8 cellular contexts compared by ENCODE assay signal in genomic region chr2:84906900-84907714, GRCh38. TPM values are rescaled to one million over a fixed set of nuclear protein-coding genes. Genes with fewer than 3 reads are reported as not detected.
DNase-seq lines count a peak whose midpoint lies in the region; ATAC-seq, FAIRE-seq and TF ChIP-seq lines count a peak whose summit lies in the region.

No MANE protein-coding gene starts in this region.

- H3K4me2 ChIP-seq in OCI-LY1 (ENCODE audit: low read length), result peak overlapping the region; percentile 99

- in situ Hi-C loops in GM13977 (cut with MboI; ENCODE audit: low pct_unique_long_range_greater_than_20kb, low sequenced_read_pairs, unreplicated experiment), result loop anchor here (25.0 kb wide), 1 partner anchor 380 kb away; no protein-coding TSS in a partner anchor

- H3K4me1 Mint-ChIP-seq in neural crest cell, result peaks cover 31% of the 10 kb centered on the region

- no peaks in the 10 kb centered on the region for H3K9me2 ChIP-seq in OCI-LY1 (ENCODE audit: low read depth, low read length)

- peaks cover 7% of the 10 kb centered on the region for H3K4me1 ChIP-seq in ACC112 (ENCODE audit: control insufficient read depth, insufficient read depth, low read length, unreplicated experiment)
- H3K4me1 ChIP-seq in OCI-LY1 (ENCODE audit: insufficient read depth, low read length, severe bottlenecking), result peaks cover 17% of the 10 kb centered on the region

- no peaks in the 10 kb centered on the region for H3K9me3 ChIP-seq in OCI-LY1 (ENCODE audit: low read length)

- no peaks in the 10 kb centered on the region for H4K20me1 ChIP-seq in OCI-LY1 (ENCODE audit: insufficient read depth, low read length)

- peak overlapping the region; percentile 91 for H3K4me3 Mint-ChIP-seq in neural crest cell

- H3K4me3 ChIP-seq in ACC112 (ENCODE audit: low read depth, low read length) (peak overlapping the region; percentile 84), OCI-LY1 (ENCODE audit: low read depth, low read length, poor library complexity, severe bottlenecking) (peak overlapping the region; percentile 97)

- peaks cover 14% of the 10 kb centered on the region for H3K27me3 Mint-ChIP-seq in neural crest cell (ENCODE audit: low read depth)

- DNase-seq in GM13977 (ENCODE audit: low spot score) (peak; percentile 78), activated gamma-delta T cell treated with Interleukin-2 at 50 U/mL for 16 hours (peak; percentile 52), frontal cortex (ENCODE audit: low spot score in 2 of 2) (peak; percentile 47 to 62), neural crest cell (ENCODE audit: low read depth, low spot score) (no peak), NCI-H2107 treated with DMSO at 0.1 percent for 48 hours (lab: John Stamatoyannopoulos, UW; ENCODE audit: unreplicated experiment) (no peak)

- H3K9me3 Mint-ChIP-seq in neural crest cell, result peaks cover 13% of the 10 kb centered on the region

- no peaks in the 10 kb centered on the region for H3F3A ChIP-seq in OCI-LY1 (ENCODE audit: insufficient read depth, low read length)

- FAIRE-seq in frontal cortex (lab: Jason Lieb, UNC), result no peak

- TF ChIP-seq CTCF in GM13977 (IDR thresholded peaks at IDR 0.05; ENCODE audit: extremely low read depth, insufficient read depth, missing control alignments) (no peak), OCI-LY1 (IDR thresholded peaks at IDR 0.05; ENCODE audit: low read length) (no peak), neural crest cell (conservative IDR thresholded peaks at IDR 0.05) (no peak)

- peak overlapping the region; percentile 93 for H3K27ac Mint-ChIP-seq in neural crest cell (ENCODE audit: unreplicated experiment)

- H3K27me3 ChIP-seq in ACC112 (ENCODE audit: insufficient read depth, low read length) (no peaks in the 10 kb centered on the region), OCI-LY1 (ENCODE audit: insufficient read depth, low read length) (no peaks in the 10 kb centered on the region)

- H2AFZ ChIP-seq in ACC112 (ENCODE audit: low read length, unreplicated experiment) (no peak overlapping the region), OCI-LY1 (ENCODE audit: low read length) (no peak overlapping the region)

- ATAC-seq in HG02973 (IDR thresholded peaks at IDR 0.05; ENCODE audit: unreplicated experiment), result peak; percentile 40

- H3K79me2 ChIP-seq in ACC112 (ENCODE audit: control insufficient read depth, insufficient read depth, low read length, unreplicated experiment), result peaks cover 15% of the 10 kb centered on the region
- H3K79me2 ChIP-seq in OCI-LY1 (ENCODE audit: insufficient read depth, low read length), result 0 out of 2 replicates have a peak, but pooled peaks cover 5% of the 10 kb centered on the region

- peak overlapping the region; percentile 75 for H3K27ac ChIP-seq in ACC112 (ENCODE audit: low read depth, low read length)
- H3K27ac ChIP-seq in OCI-LY1 (ENCODE audit: low read depth, low read length, poor library complexity, severe bottlenecking), result peak overlapping the region; percentile 60

- peaks cover 9% of the 10 kb centered on the region for H3K36me3 ChIP-seq in ACC112 (ENCODE audit: insufficient read depth, low read length)
- peaks cover 9% of the 10 kb centered on the region; the same call in 1 of the 2 replicates for H3K36me3 ChIP-seq in OCI-LY1 (ENCODE audit: insufficient read depth, low read length)

- H3K36me3 Mint-ChIP-seq in neural crest cell (ENCODE audit: low read depth), result peaks cover 36% of the 10 kb centered on the region

- H3K9ac ChIP-seq in OCI-LY1 (ENCODE audit: low read length), result peak overlapping the region; percentile 91

RNA-seq across cellular contexts. Expression of gene TMSB10, which starts 1.7 kb away (rescaled TPM):
- total RNA-seq in frontal cortex, result 5,126 TPM
- total RNA-seq in neural crest cell, result 1,431 and 1,563 TPM in 2 replicates

RNA-seq across cellular contexts. Expression of gene TRABD2A, which starts 26.2 kb away (rescaled TPM):
- total RNA-seq in frontal cortex, result 0.41 TPM
- 0.84 TPM in 2 replicates for total RNA-seq in neural crest cell

Comparison
In these comparisons a context has a peak if more than half of its experiments do, and no peak if none do; other contexts are left out.
1. DNase-seq: peak in GM13977 (single experiment), activated gamma-delta T cell treated with Interleukin-2 at 50 U/mL for 16 hours (single experiment) and frontal cortex (2 of 2); none in neural crest cell (single experiment) and NCI-H2107 treated with DMSO at 0.1 percent for 48 hours (single experiment).